Comparison of ENCODE assay signal across 13 cellular contexts in genomic region chrX:100864967-100865366, GRCh38. TPM values are rescaled to one million over a fixed set of nuclear protein-coding genes. Genes with fewer than 3 reads are reported as not detected.
DNase-seq lines count a peak whose midpoint lies in the region; ATAC-seq and TF ChIP-seq lines count a peak whose summit lies in the region.
"Had no signal": no experiment of that assay in that cellular context is flagged by ENCODE, and none has a peak within 500 bp of the region (broad histone marks: within the 10 kb centered on the region; RNA-seq: fewer than 3 reads in every experiment).

No MANE protein-coding gene starts in this region.

- H2BK120ac ChIP-seq in IMR-90 (ENCODE audit: low read depth, low read length): 0 out of 2 replicates have a peak overlapping the region, but pooled peaks have one; percentile 57

- no peak overlapping the region for H3K4ac ChIP-seq in IMR-90 (ENCODE audit: low read depth, low read length)

- H3K23ac ChIP-seq in IMR-90 (ENCODE audit: low read depth, low read length): no peak overlapping the region

- H3K79me1 ChIP-seq in IMR-90 (ENCODE audit: low read depth in 1 of 2, low read length in 2 of 2): no peaks in the 10 kb centered on the region

- TF ChIP-seq CTCF in AG04449 (IDR thresholded peaks at IDR 0.05; ENCODE audit: insufficient read depth, low read length, missing control alignments) (no peak), IMR-90 (conservative IDR thresholded peaks at IDR 0.05; ENCODE audit: low read depth, low read length) (no peak)

- no peaks in the 10 kb centered on the region for H3K9me1 ChIP-seq in IMR-90 (ENCODE audit: insufficient read depth, low read length)

- no peak overlapping the region for H2AK5ac ChIP-seq in IMR-90 (ENCODE audit: low read depth, low read length)

- in situ Hi-C loops in IMR-90 (cut with MboI; ENCODE audit: low sequenced_read_pairs): no loop called here

- ATAC-seq in IMR-90 (ENCODE audit: low read depth) (peak; percentile 81), HG03442 (IDR thresholded peaks at IDR 0.05; ENCODE audit: unreplicated experiment) (no peak)
- ATAC-seq: mucosa of descending colon had no signal

- H3K9me3 ChIP-seq in IMR-90 (ENCODE audit: control insufficient read depth, insufficient read depth, low read length): no peaks in the 10 kb centered on the region
- H3K9me3 ChIP-seq: mucosa of descending colon, transverse colon had no signal

- no peak overlapping the region for H3K9ac ChIP-seq in IMR-90 (ENCODE audit: low read depth, low read length)

- H4K5ac ChIP-seq in IMR-90 (ENCODE audit: low read depth, low read length): no peak overlapping the region

- no peak overlapping the region for H2BK15ac ChIP-seq in IMR-90 (ENCODE audit: low read depth, low read length)

- 0 out of 2 replicates have a peak, but pooled peaks cover 2% of the 10 kb centered on the region for H3K4me1 ChIP-seq in IMR-90 (ENCODE audit: control insufficient read depth, insufficient read depth, low read length)
- H3K4me1 ChIP-seq: transverse colon had no signal

- no peak overlapping the region for H2AFZ ChIP-seq in IMR-90 (replicated peaks; ENCODE audit: low read length, poor library complexity)

- no peak overlapping the region for H2BK5ac ChIP-seq in IMR-90 (ENCODE audit: low read depth, low read length, poor library complexity, severe bottlenecking)

- no peak overlapping the region for H3K4me2 ChIP-seq in IMR-90 (ENCODE audit: low read depth, low read length)

- no peak for TF ChIP-seq RAD21 in IMR-90 (IDR thresholded peaks at IDR 0.05; ENCODE audit: low read length)

- BruUV-seq in IMR-90 (replicated peaks; lab: Mats Ljungman, UMichigan): no TSS peak

- H4K91ac ChIP-seq in IMR-90 (ENCODE audit: insufficient read depth, low read depth, low read length): no peak overlapping the region

- no peak overlapping the region for H3K14ac ChIP-seq in IMR-90 (replicated peaks; ENCODE audit: low read depth, low read length)

- 0 out of 4 replicates have a peak overlapping the region, but pooled peaks of 1 of the 2 experiments have one; percentile 35 for H4K8ac ChIP-seq in IMR-90 (ENCODE audit: low read depth in 2 of 2, low read length in 2 of 2)

- peak; percentile 1 for DNase-seq in AG04449 (ENCODE audit: low read depth, low spot score)
- peak; percentile 57 for DNase-seq in IMR-90
- peak; percentile 9 to 81 for DNase-seq in dermis microvascular lymphatic vessel endothelial cell (ENCODE audit: low read depth in 2 of 2)
- DNase-seq in middle frontal gyrus (ENCODE audit: extremely low spot score, low spot score): peak; percentile 6
- no peak for DNase-seq in dedifferentiated amniotic fluid mesenchymal stem cell (ENCODE audit: extremely low spot score)
- no peak for DNase-seq in retina
- DNase-seq in SKM-1 (lab: John Stamatoyannopoulos, UW; ENCODE audit: unreplicated experiment): no peak
- DNase-seq: mucosa of descending colon, NCI-H2107, T-helper 2 cell, transverse colon had no signal

- H3K27ac ChIP-seq in IMR-90 (ENCODE audit: insufficient read depth, low read length): no peak overlapping the region

- TF ChIP-seq POLR2A in IMR-90 (IDR thresholded peaks at IDR 0.05; ENCODE audit: low read depth, low read length): no peak

- no CpG with 5 or more reads among the region's 1 CpG for WGBS in IMR-90 (ENCODE audit: extremely low coverage in 2 of 2, insufficient read length in 1 of 2), 2 experiments

- H3K18ac ChIP-seq in IMR-90 (ENCODE audit: low read depth, low read length): no peak overlapping the region

- CTCF ChIA-PET in AG04449 (lab: Yijun Ruan, JAX) (no interaction called here), IMR-90 (lab: Yijun Ruan, JAX) (no interaction called here)

- intact Hi-C loops in IMR-90 (cut with micrococcal nuclease): no loop called here

- H2BK20ac ChIP-seq in IMR-90 (ENCODE audit: low read depth, low read length): no peak overlapping the region

- no peak overlapping the region for H3K56ac ChIP-seq in IMR-90 (ENCODE audit: extremely low read depth, insufficient read depth, low read length)

- dilution Hi-C loops in IMR-90 (cut with HindIII; ENCODE audit: low sequenced_read_pairs, unreplicated experiment): no loop called here

- no peaks in the 10 kb centered on the region for H3K36me3 ChIP-seq in IMR-90 (ENCODE audit: control insufficient read depth, insufficient read depth, low read length)
- H3K36me3 ChIP-seq: transverse colon had no signal

- H2AK9ac ChIP-seq in IMR-90 (replicated peaks; ENCODE audit: low read depth, low read length, poor library complexity): no peak overlapping the region

- peaks cover 1% of the 10 kb centered on the region; the same call in 1 of the 2 replicates for H3K27me3 ChIP-seq in IMR-90 (ENCODE audit: control insufficient read depth, insufficient read depth, low read length)
- H3K27me3 ChIP-seq: transverse colon had no signal

- POLR2A ChIA-PET in AG04449 (lab: Yijun Ruan, JAX) (no interaction called here), IMR-90 (lab: Charles Lee; ENCODE audit: unreplicated experiment) (no interaction called here)

- H4K20me1 ChIP-seq in IMR-90 (ENCODE audit: insufficient read depth, low read length): no peaks in the 10 kb centered on the region

- H3K4me3 ChIP-seq in AG04449 (ENCODE audit: low read depth, low read length) (no peak overlapping the region), IMR-90 (ENCODE audit: insufficient read depth, low read depth, low read length) (no peak overlapping the region)
- H3K4me3 ChIP-seq: mucosa of descending colon, transverse colon had no signal

TF ChIP-seq in IMR-90, 13 proteins besides CTCF, POLR2A, EP300 and RAD21:
- no peak for TF ChIP-seq FOS (IDR thresholded peaks at IDR 0.05; ENCODE audit: low read depth, low read length)
- TF ChIP-seq CHD1 (IDR thresholded peaks at IDR 0.05; ENCODE audit: low read depth, low read length): no peak
- no peak for TF ChIP-seq CEBPB (IDR thresholded peaks at IDR 0.05; ENCODE audit: low read depth, low read length)
- TF ChIP-seq MXI1 (IDR thresholded peaks at IDR 0.05; ENCODE audit: borderline replicate concordance, low read depth, low read length): no peak
- TF ChIP-seq NFE2L2 (IDR thresholded peaks at IDR 0.05; ENCODE audit: low read depth, low read length): no peak
- TF ChIP-seq SMC3 (IDR thresholded peaks at IDR 0.05; ENCODE audit: low read depth, low read length): no peak
- TF ChIP-seq, protein P1, sequence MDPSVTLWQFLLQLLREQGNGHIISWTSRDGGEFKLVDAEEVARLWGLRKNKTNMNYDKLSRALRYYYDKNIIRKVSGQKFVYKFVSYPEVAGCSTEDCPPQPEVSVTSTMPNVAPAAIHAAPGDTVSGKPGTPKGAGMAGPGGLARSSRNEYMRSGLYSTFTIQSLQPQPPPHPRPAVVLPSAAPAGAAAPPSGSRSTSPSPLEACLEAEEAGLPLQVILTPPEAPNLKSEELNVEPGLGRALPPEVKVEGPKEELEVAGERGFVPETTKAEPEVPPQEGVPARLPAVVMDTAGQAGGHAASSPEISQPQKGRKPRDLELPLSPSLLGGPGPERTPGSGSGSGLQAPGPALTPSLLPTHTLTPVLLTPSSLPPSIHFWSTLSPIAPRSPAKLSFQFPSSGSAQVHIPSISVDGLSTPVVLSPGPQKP (IDR thresholded peaks at IDR 0.05; ENCODE audit: borderline replicate concordance, low read depth, low read length): no peak
- no peak for TF ChIP-seq MAZ (IDR thresholded peaks at IDR 0.05; ENCODE audit: borderline replicate concordance, low read depth, low read length)
- no peak for TF ChIP-seq MAFK (IDR thresholded peaks at IDR 0.05; ENCODE audit: low read depth, low read length)

RNA-seq across cellular contexts. Expression of gene NOX1, which starts 9.2 kb away (rescaled TPM):
- total RNA-seq in IMR-90 (2012; rRNA removed): not detected in 2 replicates
- polyA plus RNA-seq in IMR-90 (2012; rRNA removed): 0.04 TPM in 1 of 2 replicates, not detected in the other
- polyA plus RNA-seq in IMR-90 (2012; cell fraction: cytosol; rRNA removed): not detected in 2 replicates
- 0.05 TPM in 1 of 2 replicates, not detected in the other for polyA plus RNA-seq in IMR-90 (2012; cell fraction: nucleus; rRNA removed; ENCODE audit: low replicate concordance)
- total RNA-seq in dermis microvascular lymphatic vessel endothelial cell: not detected in 2 replicates
- total RNA-seq: skeletal muscle tissue had no signal

RNA-seq across cellular contexts. Expression of gene CSTF2, which starts 44.8 kb away (rescaled TPM):
- total RNA-seq in IMR-90 (2012; rRNA removed) (27.8 and 30.3 TPM in 2 replicates), dermis microvascular lymphatic vessel endothelial cell (13.2 and 14.9 TPM in 2 replicates)
- 21.8 and 22.8 TPM in 2 replicates for polyA plus RNA-seq in IMR-90 (2012; rRNA removed)
- polyA plus RNA-seq in IMR-90 (2012; cell fraction: cytosol; rRNA removed): 13.0 and 19.0 TPM in 2 replicates
- polyA plus RNA-seq in IMR-90 (2012; cell fraction: nucleus; rRNA removed; ENCODE audit: low replicate concordance): 16.5 and 22.1 TPM in 2 replicates

Comparison
In these comparisons a context has a peak if more than half of its experiments do, and no peak if none do; other contexts are left out.
1. DNase-seq: peak in AG04449 (single experiment), IMR-90 (single experiment), dermis microvascular lymphatic vessel endothelial cell (2 of 2) and middle frontal gyrus (single experiment); none in dedifferentiated amniotic fluid mesenchymal stem cell (single experiment), retina (single experiment) and SKM-1 (single experiment).